Comparison of ENCODE assay signal across 7 cellular contexts in genomic region chr4:42561031-42561430, GRCh38.
"Had no signal": no experiment of that assay in that cellular context is flagged by ENCODE, and none has a peak within 500 bp of the region (broad histone marks: within the 10 kb centered on the region; RNA-seq: fewer than 3 reads in every experiment).

No MANE protein-coding gene starts in this region.

- H3K4me3 ChIP-seq: GM12878 had no signal

- FAIRE-seq: G401.6, GM12878, GM12891, GM12892, GM19239 had no signal

- ATAC-seq: GM12878 had no signal

- DNase-seq: GDM1, GF-D8 had no signal
